In genomic region chrX:40127052-40127451, GRCh38 we compare ENCODE assay signal across 11 cellular contexts. TPM values are rescaled to one million over a fixed set of nuclear protein-coding genes. Genes with fewer than 3 reads are reported as not detected.
DNase-seq lines count a peak whose midpoint lies in the region; ATAC-seq and TF ChIP-seq lines count a peak whose summit lies in the region.
"Had no signal": no experiment of that assay in that cellular context is flagged by ENCODE, and none has a peak within 500 bp of the region (broad histone marks: within the 10 kb centered on the region; RNA-seq: fewer than 3 reads in every experiment).

No MANE protein-coding gene starts in this region.

- no peak overlapping the region for H3K4me2 ChIP-seq in Karpas-422 (ENCODE audit: low read depth, low read length, poor library complexity, severe bottlenecking)

- TF ChIP-seq POLR2A in ovary (IDR thresholded peaks at IDR 0.05) = no peak

- no peaks in the 10 kb centered on the region for H3K9me2 ChIP-seq in Karpas-422 (replicated peaks; ENCODE audit: insufficient read depth, low read length)

- H3K27me3 Mint-ChIP-seq in T-helper 2 cell treated with Interferon-gamma antibody and Interleukin-4, amounts not matched to agents 5 μg/mL and 100 μg/mL, for 36 hours (ENCODE audit: low read depth) = no peaks in the 10 kb centered on the region
- no peaks in the 10 kb centered on the region for H3K27me3 Mint-ChIP-seq in naive thymus-derived CD8-positive, alpha-beta T cell

- no peaks in the 10 kb centered on the region for H3K36me3 ChIP-seq in Karpas-422 (ENCODE audit: insufficient read depth, low read length)
- no peaks in the 10 kb centered on the region for H3K36me3 ChIP-seq in ovary
- H3K36me3 ChIP-seq: right lobe of liver had no signal

- 65 to 75% (median 68%) methylated on average over 2 of the region's 2 CpGs for WGBS in ovary, 3 donors

- DNase-seq in NOMO-1 treated with DMSO at 0.1 percent for 48 hours (lab: John Stamatoyannopoulos, UW; ENCODE audit: unreplicated experiment) (peak; percentile 16), NOMO-1 treated with dmso at 0.1 percent for 144 hours (lab: John Stamatoyannopoulos, UW; ENCODE audit: unreplicated experiment) (no peak), Karpas-422 (peak; percentile 47), ovary (no peak), GM10266 (ENCODE audit: extremely low spot score) (no peak), cerebellar cortex (ENCODE audit: low spot score) (no peak)
- DNase-seq in T-helper 2 cell treated with Interferon-gamma antibody and Interleukin-4, amounts not matched to agents 5 μg/mL and 100 μg/mL, for 36 hours (ENCODE audit: low spot score) = no peak
- no peak for DNase-seq in naive thymus-derived CD8-positive, alpha-beta T cell
- DNase-seq: NCI-H2029, right lobe of liver had no signal

- H3K4me1 ChIP-seq in Karpas-422 (ENCODE audit: low read length) (no peaks in the 10 kb centered on the region), ovary (ENCODE audit: insufficient read depth) (no peaks in the 10 kb centered on the region)
- H3K4me1 ChIP-seq: right lobe of liver had no signal

- no peak overlapping the region for H2AFZ ChIP-seq in Karpas-422 (ENCODE audit: low read length)

- intact Hi-C loops in ovary (cut with DNase I) = no loop called here

- no peak overlapping the region for H3K4me3 ChIP-seq in Karpas-422 (ENCODE audit: low read length)
- no peak overlapping the region for H3K4me3 ChIP-seq in ovary
- H3K4me3 ChIP-seq: right lobe of liver had no signal

- H3K4me1 Mint-ChIP-seq in T-helper 2 cell treated with Interferon-gamma antibody and Interleukin-4, amounts not matched to agents 5 μg/mL and 100 μg/mL, for 36 hours (ENCODE audit: low read depth) = peaks cover 7% of the 10 kb centered on the region
- peaks cover 4 to 8% (median 6%) of the 10 kb centered on the region in 4 donors for H3K4me1 Mint-ChIP-seq in naive thymus-derived CD8-positive, alpha-beta T cell

- H3K4me3 Mint-ChIP-seq in T-helper 2 cell treated with Interferon-gamma antibody and Interleukin-4, amounts not matched to agents 5 μg/mL and 100 μg/mL, for 36 hours = no peak overlapping the region
- H3K4me3 Mint-ChIP-seq in naive thymus-derived CD8-positive, alpha-beta T cell = no peak overlapping the region
- H3K4me3 Mint-ChIP-seq: activated T-helper 1 cell treated with anti-CD3 and anti-CD28 coated beads, Interleukin-12 subunit alpha, Interleukin-12 subunit beta, Interleukin-2, Interleukin-4 antibody, amounts not matched to agents 30 ng/mL and 10 ng/mL and 1 ng/mL, durations not matched to agents 14 hours and 24 hours and 36 hours had no signal

- peak; percentile 60 to 82 for ATAC-seq in naive thymus-derived CD8-positive, alpha-beta T cell
- ATAC-seq: right lobe of liver had no signal

- no peaks in the 10 kb centered on the region for H3K9me3 Mint-ChIP-seq in T-helper 2 cell treated with Interferon-gamma antibody and Interleukin-4, amounts not matched to agents 5 μg/mL and 100 μg/mL, for 36 hours
- H3K9me3 Mint-ChIP-seq in naive thymus-derived CD8-positive, alpha-beta T cell = peaks cover 0 to 3% (median 0%) of the 10 kb centered on the region in 9 donors
- H3K9me3 Mint-ChIP-seq: activated T-helper 1 cell treated with anti-CD3 and anti-CD28 coated beads, Interleukin-12 subunit alpha, Interleukin-12 subunit beta, Interleukin-2, Interleukin-4 antibody, amounts not matched to agents 30 ng/mL and 10 ng/mL and 1 ng/mL, durations not matched to agents 14 hours and 24 hours and 36 hours had no signal

- H3K27ac ChIP-seq in Karpas-422 (ENCODE audit: low read length) (no peak overlapping the region), ovary (no peak overlapping the region)
- H3K27ac ChIP-seq: right lobe of liver had no signal

- TF ChIP-seq CTCF in ovary (IDR thresholded peaks at IDR 0.05) (no peak), GM10266 (IDR thresholded peaks at IDR 0.05; ENCODE audit: control insufficient read depth, insufficient read depth, low read depth, missing control alignments) (no peak)

- no peaks in the 10 kb centered on the region for H3K27me3 ChIP-seq in Karpas-422 (ENCODE audit: low read length)
- no peaks in the 10 kb centered on the region for H3K27me3 ChIP-seq in ovary
- H3K27me3 ChIP-seq: right lobe of liver had no signal

- POLR2A ChIA-PET in naive thymus-derived CD8-positive, alpha-beta T cell (lab: Charles Lee) = interaction anchor here (0.9 kb wide), 1 partner anchor 28 kb away, joined by 4 read pairs; no protein-coding TSS in a partner anchor

- TF ChIP-seq EP300 in ovary (IDR thresholded peaks at IDR 0.05) = no peak

- H3K79me2 ChIP-seq in Karpas-422 (ENCODE audit: low read length) = no peaks in the 10 kb centered on the region

- no peaks in the 10 kb centered on the region for H4K20me1 ChIP-seq in Karpas-422 (ENCODE audit: insufficient read depth, low read depth, low read length)

- H3K36me3 Mint-ChIP-seq in T-helper 2 cell treated with Interferon-gamma antibody and Interleukin-4, amounts not matched to agents 5 μg/mL and 100 μg/mL, for 36 hours (ENCODE audit: low read depth) = no peaks in the 10 kb centered on the region
- H3K36me3 Mint-ChIP-seq in naive thymus-derived CD8-positive, alpha-beta T cell = no peaks in the 10 kb centered on the region

- H3K9me3 ChIP-seq in Karpas-422 (ENCODE audit: low read length) (no peaks in the 10 kb centered on the region), ovary (no peaks in the 10 kb centered on the region)
- H3K9me3 ChIP-seq: right lobe of liver had no signal

- H3K27ac Mint-ChIP-seq in T-helper 2 cell treated with Interferon-gamma antibody and Interleukin-4, amounts not matched to agents 5 μg/mL and 100 μg/mL, for 36 hours = peak overlapping the region; percentile 86
- peak overlapping the region in 6 of 10 donors; percentile 21 to 81 (median 60) for H3K27ac Mint-ChIP-seq in naive thymus-derived CD8-positive, alpha-beta T cell
- H3K27ac Mint-ChIP-seq: activated T-helper 1 cell treated with anti-CD3 and anti-CD28 coated beads, Interleukin-12 subunit alpha, Interleukin-12 subunit beta, Interleukin-2, Interleukin-4 antibody, amounts not matched to agents 30 ng/mL and 10 ng/mL and 1 ng/mL, durations not matched to agents 14 hours and 24 hours and 36 hours had no signal

- no peak overlapping the region for H3K9ac ChIP-seq in Karpas-422 (ENCODE audit: low read length)

RNA-seq across cellular contexts. Expression of gene BCOR, which starts 29.3 kb away (rescaled TPM):
- 43.7 and 49.9 TPM in 2 replicates for total RNA-seq in Karpas-422 (2014; rRNA removed; shearing (Covaris generic); ENCODE audit: low replicate concordance)
- 10 to 100 TPM; 31.6 to 35.9 TPM for total RNA-seq in naive thymus-derived CD8-positive, alpha-beta T cell
- polyA plus RNA-seq in naive thymus-derived CD8-positive, alpha-beta T cell = 1 to 10 TPM; 2.5 to 7.7 (median 6.6) TPM
- total RNA-seq in ovary = 10 to 100 TPM; 25.0 to 57.2 (median 43.2) TPM
- polyA plus RNA-seq in ovary = 10 to 100 TPM; 17.7 to 22.0 TPM

Comparison
In these comparisons a context has a peak if more than half of its experiments do, and no peak if none do; other contexts are left out.
1. DNase-seq: peak in NOMO-1 treated with DMSO at 0.1 percent for 48 hours (single experiment) and Karpas-422 (single experiment); none in NOMO-1 treated with dmso at 0.1 percent for 144 hours (single experiment), T-helper 2 cell treated with Interferon-gamma antibody and Interleukin-4, amounts not matched to agents 5 μg/mL and 100 μg/mL, for 36 hours (single experiment), naive thymus-derived CD8-positive, alpha-beta T cell (0 of 10), ovary (0 of 5), GM10266 (single experiment) and cerebellar cortex (single experiment).